ENCODE assay signal across 1 cellular context in genomic region chr1:25616932-25617625, GRCh38.
TF ChIP-seq lines count a peak whose summit lies in the region.

No MANE protein-coding gene starts in this region.

TF ChIP-seq in K562, 482 proteins besides CTCF, POLR2A, EP300 and RAD21 (continued from another document and continues in another):
- TF ChIP-seq RREB1 (CRISPR knock-in tag; IDR thresholded peaks at IDR 0.05) (peak; percentile 72; the same call in 1 of the 2 replicates), POLR2AphosphoS2 (IDR thresholded peaks at IDR 0.05; ENCODE audit: low read length) (no peak), ZNF124 (CRISPR knock-in tag; IDR thresholded peaks at IDR 0.05) (no peak), ZNF586 (CRISPR knock-in tag; conservative IDR thresholded peaks at IDR 0.05) (no peak), ILF3 (IDR thresholded peaks at IDR 0.05; ENCODE audit: borderline replicate concordance) (no peak), IRF1 (CRISPR knock-in tag; IDR thresholded peaks at IDR 0.05; ENCODE audit: borderline replicate concordance) (no peak), ZFP30 (CRISPR knock-in tag; IDR thresholded peaks at IDR 0.05; ENCODE audit: borderline replicate concordance) (no peak), ARID3A (IDR thresholded peaks at IDR 0.05; ENCODE audit: borderline replicate concordance, low read depth, low read length) (no peak), PKNOX1 (IDR thresholded peaks at IDR 0.05) (no peak), ZNF217 (CRISPR knock-in tag; IDR thresholded peaks at IDR 0.05) (no peak), CBX8 (IDR thresholded peaks at IDR 0.05; ENCODE audit: borderline replicate concordance, extremely low read depth, low read depth, low read length, poor library complexity, severe bottlenecking) (no peak), MEF2A (IDR thresholded peaks at IDR 0.05; ENCODE audit: control insufficient read depth, low read depth, low read length) (no peak), CBX1 (IDR thresholded peaks at IDR 0.05; ENCODE audit: low read depth) (0 out of 2 replicates have a peak, but pooled peaks have one; percentile 19), ZBTB17 (CRISPR knock-in tag; IDR thresholded peaks at IDR 0.05) (no peak), CBX3 (IDR thresholded peaks at IDR 0.05; ENCODE audit: borderline replicate concordance in 1 of 2, low read length in 2 of 2) (no peak), ZBTB5 (IDR thresholded peaks at IDR 0.05) (no peak), L3MBTL2 (IDR thresholded peaks at IDR 0.05) (no peak), ZBED1 (IDR thresholded peaks at IDR 0.05) (peak; percentile 99), THRB (CRISPR knock-in tag; conservative IDR thresholded peaks at IDR 0.05) (no peak), SAP30 (IDR thresholded peaks at IDR 0.05; ENCODE audit: borderline replicate concordance, insufficient read depth, low read depth, low read length, poor library complexity, severe bottlenecking) (peak; percentile 54), CCNT2 (IDR thresholded peaks at IDR 0.05; ENCODE audit: borderline replicate concordance, extremely low read depth, insufficient read length, low read depth, low read length) (no peak), ZNF143 (CRISPR knock-in tag; IDR thresholded peaks at IDR 0.05) (no peak), MAZ (CRISPR knock-in tag; conservative IDR thresholded peaks at IDR 0.05 in 1 of 2, IDR thresholded peaks at IDR 0.05 in 1 of 2) (no peak; a peak in 1 of 4 replicates), MTA3 (IDR thresholded peaks at IDR 0.05; ENCODE audit: borderline replicate concordance) (no peak), KDM2B (CRISPR knock-in tag; IDR thresholded peaks at IDR 0.05) (0 out of 2 replicates have a peak, but pooled peaks have one; percentile 58), FUS (optimal IDR thresholded peaks at IDR 0.05; ENCODE audit: low read depth, low read length) (peak; percentile 85), CXXC5 (CRISPR knock-in tag; IDR thresholded peaks at IDR 0.05) (peak; percentile 13), EP400 (IDR thresholded peaks at IDR 0.05) (no peak), SIN3A (IDR thresholded peaks at IDR 0.05; ENCODE audit: borderline replicate concordance in 2 of 2, control insufficient read depth in 1 of 2, low read depth in 2 of 2, low read length in 2 of 2) (peak in 1 of 2 experiments; percentile 39; a peak in 1 of 4 replicates), DEAF1 (CRISPR knock-in tag; IDR thresholded peaks at IDR 0.05) (no peak), FIP1L1 (IDR thresholded peaks at IDR 0.05; ENCODE audit: low read depth, low read length, poor library complexity, severe bottlenecking) (peak; percentile 52), ZNF253 (CRISPR knock-in tag; conservative IDR thresholded peaks at IDR 0.05) (no peak), MCM3 (IDR thresholded peaks at IDR 0.05) (no peak), BHLHE40 (IDR thresholded peaks at IDR 0.05; ENCODE audit: low read length) (no peak), E2F6 (IDR thresholded peaks at IDR 0.05; ENCODE audit: borderline replicate concordance in 1 of 2, extremely low read depth in 1 of 2, insufficient read depth in 1 of 2, insufficient read length in 1 of 2, low read depth in 1 of 2, low read length in 1 of 2, poor library complexity in 1 of 2, severe bottlenecking in 1 of 2) (peak; percentile 13 to 84), CTBP1 (IDR thresholded peaks at IDR 0.05; ENCODE audit: borderline replicate concordance) (0 out of 2 replicates have a peak, but pooled peaks have one; percentile 57), PCBP2 (IDR thresholded peaks at IDR 0.05; ENCODE audit: low read depth, low read length, poor library complexity, severe bottlenecking) (no peak), TARDBP (IDR thresholded peaks at IDR 0.05) (no peak), GATAD2A (IDR thresholded peaks at IDR 0.05) (no peak), ZFX (CRISPR knock-in tag; IDR thresholded peaks at IDR 0.05) (peak; percentile 10), ZNF609 (CRISPR knock-in tag; IDR thresholded peaks at IDR 0.05; ENCODE audit: borderline replicate concordance) (no peak), MTF1 (CRISPR knock-in tag; IDR thresholded peaks at IDR 0.05; ENCODE audit: borderline replicate concordance) (no peak), ZNF699 (CRISPR knock-in tag; IDR thresholded peaks at IDR 0.05; ENCODE audit: insufficient replicate concordance) (no peak)
